In the genomic region with DNA sequence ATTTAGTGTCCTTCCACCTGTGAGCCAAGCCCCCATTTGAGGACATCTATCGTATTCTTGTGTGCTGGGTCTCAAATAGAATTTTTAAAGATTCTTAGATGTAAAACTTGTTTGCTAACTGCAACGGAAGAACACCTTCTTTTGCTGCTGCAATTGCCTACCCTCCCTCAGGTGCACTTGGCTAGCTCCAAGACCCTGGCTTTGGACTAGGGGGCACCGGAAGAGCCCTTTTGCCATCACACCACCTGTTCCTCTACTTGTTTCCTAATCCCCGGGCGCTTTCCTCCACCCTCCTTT, we compare ENCODE assay signal across 1 cellular context.
A peak's percentile ranks its signal among the peaks of the same experiment; 100 is the strongest.
TF ChIP-seq lines count a peak whose summit lies in the region.

No MANE protein-coding gene starts in this region.

TF ChIP-seq in H1, 55 proteins besides CTCF, POLR2A, EP300 and RAD21:
- 0 out of 2 replicates have a peak, but pooled peaks have one; percentile 24 for TF ChIP-seq TAF1 (IDR thresholded peaks at IDR 0.05; ENCODE audit: low read depth, low read length)
- no peak for TF ChIP-seq KDM5A (IDR thresholded peaks at IDR 0.05; ENCODE audit: low read length)
- 0 out of 2 replicates have a peak, but pooled peaks have one; percentile 6 for TF ChIP-seq RBBP5 (IDR thresholded peaks at IDR 0.05; ENCODE audit: borderline replicate concordance, low read depth, low read length)
